ENCODE assay signal across 1 cellular context in genomic region chr2:237180987-237181386, GRCh38.
TF ChIP-seq lines count a peak whose summit lies in the region.

No MANE protein-coding gene starts in this region.

TF ChIP-seq in IMR-90, 13 proteins besides CTCF, POLR2A, EP300 and RAD21 (continued from another document):
- no peak for TF ChIP-seq ELK1 (IDR thresholded peaks at IDR 0.05; ENCODE audit: borderline replicate concordance, low read depth, low read length)
- TF ChIP-seq BHLHE40 (IDR thresholded peaks at IDR 0.05; ENCODE audit: low read depth, low read length), result no peak
- no peak for TF ChIP-seq RFX5 (IDR thresholded peaks at IDR 0.05; ENCODE audit: low read depth, low read length)
- TF ChIP-seq NFE2L2 (IDR thresholded peaks at IDR 0.05; ENCODE audit: low read depth, low read length), result no peak
- no peak for TF ChIP-seq MXI1 (IDR thresholded peaks at IDR 0.05; ENCODE audit: borderline replicate concordance, low read depth, low read length)
TF ChIP-seq in IMR-90: peak in this region for 0.
